In genomic region chr12:96445743-96446655, GRCh38 we compare ENCODE assay signal across 8 cellular contexts. TPM values are rescaled to one million over a fixed set of nuclear protein-coding genes. Genes with fewer than 3 reads are reported as not detected.
A peak's percentile ranks its signal among the peaks of the same experiment; 100 is the strongest.
DNase-seq lines count a peak whose midpoint lies in the region; ATAC-seq and TF ChIP-seq lines count a peak whose summit lies in the region.

No MANE protein-coding gene starts in this region.

- H3K4me1 Mint-ChIP-seq in stimulated activated naive CD8-positive, alpha-beta T cell treated with anti-CD3 and anti-CD28 coated beads, Interleukin-15, Interleukin-2, amounts not matched to agents 100 ng/mL and 50 ng/mL, for 24 hours (ENCODE audit: low read depth), result peaks cover 52% of the 10 kb centered on the region

- H3K9me3 Mint-ChIP-seq in stimulated activated naive CD8-positive, alpha-beta T cell treated with anti-CD3 and anti-CD28 coated beads, Interleukin-15, Interleukin-2, amounts not matched to agents 100 ng/mL and 50 ng/mL, for 24 hours, result peaks cover 4% of the 10 kb centered on the region

- DNase-seq in RWPE2 (ENCODE audit: low spot score) (no peak), amniotic epithelial cell (ENCODE audit: low read depth) (peak; percentile 98), left colon (no peak), ureter (ENCODE audit: low spot score) (no peak), SHP77 (lab: John Stamatoyannopoulos, UW) (no peak)

- no peak for TF ChIP-seq CTCF in RWPE2 (IDR thresholded peaks at IDR 0.05; ENCODE audit: poor library complexity, severe bottlenecking)

- peak overlapping the region; percentile 71 for H3K4me3 Mint-ChIP-seq in stimulated activated naive CD8-positive, alpha-beta T cell treated with anti-CD3 and anti-CD28 coated beads, Interleukin-15, Interleukin-2, amounts not matched to agents 100 ng/mL and 50 ng/mL, for 24 hours

- no peaks in the 10 kb centered on the region for H3K36me3 ChIP-seq in RWPE2 (ENCODE audit: low read depth)

- no peaks in the 10 kb centered on the region for H3K27me3 Mint-ChIP-seq in stimulated activated naive CD8-positive, alpha-beta T cell treated with anti-CD3 and anti-CD28 coated beads, Interleukin-15, Interleukin-2, amounts not matched to agents 100 ng/mL and 50 ng/mL, for 24 hours

- peak overlapping the region; percentile 99 for H3K27ac ChIP-seq in RWPE2 (ENCODE audit: poor library complexity, severe bottlenecking)

- no peak overlapping the region for H3K4me3 ChIP-seq in RWPE2 (ENCODE audit: severe bottlenecking)

- ATAC-seq in GM18519 (IDR thresholded peaks at IDR 0.05; ENCODE audit: low FRiP score, unreplicated experiment), result peak; percentile 98
- peak; percentile 96 for ATAC-seq in HG02885 (IDR thresholded peaks at IDR 0.05; ENCODE audit: poor library complexity, unreplicated experiment)
- peak; percentile 94 for ATAC-seq in RWPE2 (ENCODE audit: low read depth)
- peak; percentile 26 for ATAC-seq in left colon

- H3K9me3 ChIP-seq in RWPE2 (ENCODE audit: severe bottlenecking), result peaks cover 3% of the 10 kb centered on the region

- intact Hi-C loops in left colon (cut with DNase I, micrococcal nuclease), result no loop called here

- peaks cover 38% of the 10 kb centered on the region for H3K4me1 ChIP-seq in RWPE2 (ENCODE audit: insufficient read depth, poor library complexity, severe bottlenecking)

- no peaks in the 10 kb centered on the region for H3K27me3 ChIP-seq in RWPE2 (ENCODE audit: insufficient read depth, poor library complexity, severe bottlenecking)

- H3K36me3 Mint-ChIP-seq in stimulated activated naive CD8-positive, alpha-beta T cell treated with anti-CD3 and anti-CD28 coated beads, Interleukin-15, Interleukin-2, amounts not matched to agents 100 ng/mL and 50 ng/mL, for 24 hours (ENCODE audit: low read depth), result no peaks in the 10 kb centered on the region

- H3K27ac Mint-ChIP-seq in stimulated activated naive CD8-positive, alpha-beta T cell treated with anti-CD3 and anti-CD28 coated beads, Interleukin-15, Interleukin-2, amounts not matched to agents 100 ng/mL and 50 ng/mL, for 24 hours, result peak overlapping the region; percentile 95

RNA-seq across cellular contexts. Expression of gene CFAP54, which starts 43.4 kb away (rescaled TPM):
- total RNA-seq in left colon (under 1 TPM; 0.53 to 0.64 TPM), ureter (2.6 TPM)

RNA-seq across cellular contexts. Expression of gene CDK17, which starts 45.8 kb away (rescaled TPM):
- total RNA-seq in left colon (10 to 100 TPM; 20.6 to 21.0 TPM), ureter (40.9 TPM)

Comparison
In these comparisons a context has a peak if more than half of its experiments do, and no peak if none do; other contexts are left out.
1. ATAC-seq: peak in every context shown above with its lines; median percentile 98 in GM18519; 96 in HG02885; 94 in RWPE2; 26 in left colon.